Comparison of ENCODE assay signal across 26 cellular contexts in the genomic region with DNA sequence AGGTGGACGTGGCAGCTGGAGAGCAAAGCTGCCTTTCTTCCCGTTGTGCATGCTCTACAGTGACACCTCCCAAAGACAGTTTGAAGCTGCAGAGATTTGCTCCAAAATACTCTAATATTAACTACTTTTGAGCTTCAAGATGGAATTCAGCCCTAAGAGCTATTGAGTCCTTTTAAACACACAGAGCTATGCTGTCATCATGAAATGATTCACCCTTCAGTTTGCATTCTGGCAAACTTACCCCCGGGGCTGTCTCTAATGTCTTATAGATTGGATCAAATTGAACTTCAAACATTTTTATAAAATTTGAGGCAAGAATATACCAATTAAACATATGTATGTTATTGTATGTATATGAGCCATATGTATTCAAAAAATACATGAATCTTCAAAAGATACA.
"Had no signal": no experiment of that assay in that cellular context is flagged by ENCODE, and none has a peak within 500 bp of the region (broad histone marks: within the 10 kb centered on the region; RNA-seq: fewer than 3 reads in every experiment).

No MANE protein-coding gene starts in this region.

- H3K4me1 Mint-ChIP-seq: mesothelial cell of epicardium; naive thymus-derived CD8-positive, alpha-beta T cell; stimulated activated effector memory CD8-positive, alpha-beta T cell treated with anti-CD3 and anti-CD28 coated beads, Interleukin-12 subunit alpha, Interleukin-12 subunit beta, amount 100 ng/mL, for 72 hours had no signal

- H3K27ac Mint-ChIP-seq: effector memory CD8-positive, alpha-beta T cell; mesothelial cell of epicardium; naive thymus-derived CD8-positive, alpha-beta T cell; stimulated activated effector memory CD8-positive, alpha-beta T cell treated with anti-CD3 and anti-CD28 coated beads, Interleukin-12 subunit alpha, Interleukin-12 subunit beta, amount 100 ng/mL, for 72 hours had no signal

- H3K27me3 ChIP-seq: gastrocnemius medialis, right atrium auricular region, stomach, thyroid gland had no signal

- H3K27me3 Mint-ChIP-seq: effector memory CD8-positive, alpha-beta T cell had no signal

- H2AFZ ChIP-seq: hepatocyte had no signal

- DNase-seq: cortex of kidney; effector memory CD8-positive, alpha-beta T cell; gastrocnemius medialis; head of caudate nucleus; kidney; mesenchymal stem cell; mucosa of descending colon; naive thymus-derived CD8-positive, alpha-beta T cell; nephron progenitor cell; nucleus accumbens; stimulated activated CD4-positive, alpha-beta T cell treated with anti-CD3 and anti-CD28 coated beads, Interleukin-12 subunit alpha, Interleukin-12 subunit beta, amount 100 ng/mL, for 4 hours; stimulated activated CD4-positive, alpha-beta T cell treated with anti-CD3 and anti-CD28 coated beads, Interleukin-1b, Interleukin-23, amount 100 ng/mL, for 48 hours; stimulated activated CD4-positive, alpha-beta T cell treated with anti-CD3 and anti-CD28 coated beads, Interleukin-4, amount 100 ng/mL, for 1 hour; stimulated activated naive CD4-positive, alpha-beta T cell treated with Interleukin-2 at 50 U/mL for 16 hours; stomach; thyroid gland; trophoblast cell had no signal

- H3K9me3 ChIP-seq: gastrocnemius medialis, mucosa of descending colon, prostate gland, right atrium auricular region, stomach, thyroid gland had no signal

- H3K36me3 Mint-ChIP-seq: mesothelial cell of epicardium; naive thymus-derived CD8-positive, alpha-beta T cell; stimulated activated effector memory CD8-positive, alpha-beta T cell treated with anti-CD3 and anti-CD28 coated beads, Interleukin-12 subunit alpha, Interleukin-12 subunit beta, amount 100 ng/mL, for 72 hours had no signal

- H3K27ac ChIP-seq: gastrocnemius medialis, hepatocyte, prostate gland, right atrium auricular region, stomach, thyroid gland had no signal

- ATAC-seq: effector memory CD8-positive, alpha-beta T cell; gastrocnemius medialis; left lobe of liver; mucosa of descending colon; naive thymus-derived CD8-positive, alpha-beta T cell; sciatic nerve; stimulated activated effector memory CD8-positive, alpha-beta T cell treated with anti-CD3 and anti-CD28 coated beads, Interleukin-12 subunit alpha, Interleukin-12 subunit beta, amount 100 ng/mL, for 72 hours had no signal

- H3K9me3 Mint-ChIP-seq: mesothelial cell of epicardium, nephron progenitor cell had no signal

- H3K4me1 ChIP-seq: gastrocnemius medialis, prostate gland, right atrium auricular region, stomach, thyroid gland had no signal

- H3K4me3 ChIP-seq: gastrocnemius medialis, hepatocyte, lung, mucosa of descending colon, prostate gland, right atrium auricular region, smooth muscle cell, stomach, thyroid gland had no signal

- H3K4me3 Mint-ChIP-seq: effector memory CD8-positive, alpha-beta T cell; mesothelial cell of epicardium; naive thymus-derived CD8-positive, alpha-beta T cell; nephron progenitor cell; stimulated activated effector memory CD8-positive, alpha-beta T cell treated with anti-CD3 and anti-CD28 coated beads, Interleukin-12 subunit alpha, Interleukin-12 subunit beta, amount 100 ng/mL, for 72 hours had no signal

- H3K79me2 ChIP-seq: hepatocyte had no signal

- H3K36me3 ChIP-seq: gastrocnemius medialis, prostate gland, right atrium auricular region, stomach, thyroid gland had no signal

- H3K4me2 ChIP-seq: hepatocyte, smooth muscle cell had no signal
